ENCODE assay signal across 1 cellular context in genomic region chr15:64093627-64094417, GRCh38.
TF ChIP-seq lines count a peak whose summit lies in the region.

CIAO2A (minus strand) TSS chr15:64093838; CDS start chr15:64093768, 70 bp downstream.

TF ChIP-seq in HepG2, 621 proteins besides CTCF, POLR2A, EP300 and RAD21 (continued from another document and continues in another):
- TF ChIP-seq, protein P1, sequence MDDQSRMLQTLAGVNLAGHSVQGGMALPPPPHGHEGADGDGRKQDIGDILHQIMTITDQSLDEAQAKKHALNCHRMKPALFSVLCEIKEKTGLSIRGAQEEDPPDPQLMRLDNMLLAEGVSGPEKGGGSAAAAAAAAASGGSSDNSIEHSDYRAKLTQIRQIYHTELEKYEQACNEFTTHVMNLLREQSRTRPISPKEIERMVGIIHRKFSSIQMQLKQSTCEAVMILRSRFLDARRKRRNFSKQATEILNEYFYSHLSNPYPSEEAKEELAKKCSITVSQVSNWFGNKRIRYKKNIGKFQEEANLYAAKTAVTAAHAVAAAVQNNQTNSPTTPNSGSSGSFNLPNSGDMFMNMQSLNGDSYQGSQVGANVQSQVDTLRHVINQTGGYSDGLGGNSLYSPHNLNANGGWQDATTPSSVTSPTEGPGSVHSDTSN (CRISPR knock-in tag; IDR thresholded peaks at IDR 0.05; ENCODE audit: borderline replicate concordance): no peak
- TF ChIP-seq, protein P2, sequence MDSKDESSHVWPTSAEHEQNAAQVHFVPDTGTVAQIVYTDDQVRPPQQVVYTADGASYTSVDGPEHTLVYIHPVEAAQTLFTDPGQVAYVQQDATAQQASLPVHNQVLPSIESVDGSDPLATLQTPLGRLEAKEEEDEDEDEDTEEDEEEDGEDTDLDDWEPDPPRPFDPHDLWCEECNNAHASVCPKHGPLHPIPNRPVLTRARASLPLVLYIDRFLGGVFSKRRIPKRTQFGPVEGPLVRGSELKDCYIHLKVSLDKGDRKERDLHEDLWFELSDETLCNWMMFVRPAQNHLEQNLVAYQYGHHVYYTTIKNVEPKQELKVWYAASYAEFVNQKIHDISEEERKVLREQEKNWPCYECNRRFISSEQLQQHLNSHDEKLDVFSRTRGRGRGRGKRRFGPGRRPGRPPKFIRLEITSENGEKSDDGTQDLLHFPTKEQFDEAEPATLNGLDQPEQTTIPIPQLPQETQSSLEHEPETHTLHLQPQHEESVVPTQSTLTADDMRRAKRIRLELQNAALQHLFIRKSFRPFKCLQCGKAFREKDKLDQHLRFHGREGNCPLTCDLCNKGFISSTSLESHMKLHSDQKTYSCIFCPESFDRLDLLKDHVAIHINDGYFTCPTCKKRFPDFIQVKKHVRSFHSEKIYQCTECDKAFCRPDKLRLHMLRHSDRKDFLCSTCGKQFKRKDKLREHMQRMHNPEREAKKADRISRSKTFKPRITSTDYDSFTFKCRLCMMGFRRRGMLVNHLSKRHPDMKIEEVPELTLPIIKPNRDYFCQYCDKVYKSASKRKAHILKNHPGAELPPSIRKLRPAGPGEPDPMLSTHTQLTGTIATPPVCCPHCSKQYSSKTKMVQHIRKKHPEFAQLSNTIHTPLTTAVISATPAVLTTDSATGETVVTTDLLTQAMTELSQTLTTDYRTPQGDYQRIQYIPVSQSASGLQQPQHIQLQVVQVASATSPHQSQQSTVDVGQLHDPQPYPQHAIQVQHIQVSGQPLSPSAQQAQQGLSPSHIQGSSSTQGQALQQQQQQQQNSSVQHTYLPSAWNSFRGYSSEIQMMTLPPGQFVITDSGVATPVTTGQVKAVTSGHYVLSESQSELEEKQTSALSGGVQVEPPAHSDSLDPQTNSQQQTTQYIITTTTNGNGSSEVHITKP (CRISPR knock-in tag; IDR thresholded peaks at IDR 0.05; ENCODE audit: low read depth): peak; percentile 37
- TF ChIP-seq RARA (CRISPR knock-in tag; IDR thresholded peaks at IDR 0.05) (peak; percentile 4; the same call in 1 of the 2 replicates), ISX (CRISPR knock-in tag; conservative IDR thresholded peaks at IDR 0.05) (no peak), ZNF678 (CRISPR knock-in tag; IDR thresholded peaks at IDR 0.05) (no peak), KDM5B (CRISPR knock-in tag; IDR thresholded peaks at IDR 0.05; ENCODE audit: borderline replicate concordance) (peak; percentile 65; the same call in 1 of the 2 replicates), ERF (CRISPR knock-in tag; IDR thresholded peaks at IDR 0.05) (0 out of 2 replicates have a peak, but pooled peaks have one; percentile 29), ZNF564 (CRISPR knock-in tag; IDR thresholded peaks at IDR 0.05) (no peak), ZKSCAN8 (CRISPR knock-in tag; IDR thresholded peaks at IDR 0.05; ENCODE audit: borderline replicate concordance) (peak; percentile 26; the same call in 1 of the 2 replicates), ZNF629 (CRISPR knock-in tag; conservative IDR thresholded peaks at IDR 0.05) (peak; percentile 80), SAP130 (CRISPR knock-in tag; IDR thresholded peaks at IDR 0.05; ENCODE audit: low read depth) (peak; percentile 75), FOSL1 (CRISPR knock-in tag; IDR thresholded peaks at IDR 0.05; ENCODE audit: borderline replicate concordance) (no peak), NCOA5 (CRISPR knock-in tag; IDR thresholded peaks at IDR 0.05) (no peak), U2AF2 (IDR thresholded peaks at IDR 0.05; ENCODE audit: low read depth, low read length) (no peak), CREBL2 (CRISPR knock-in tag; IDR thresholded peaks at IDR 0.05; ENCODE audit: borderline replicate concordance) (no peak), ZNF383 (CRISPR knock-in tag; IDR thresholded peaks at IDR 0.05; ENCODE audit: borderline replicate concordance) (no peak), ZNF776 (CRISPR knock-in tag; IDR thresholded peaks at IDR 0.05) (no peak), ZNF639 (CRISPR knock-in tag; conservative IDR thresholded peaks at IDR 0.05) (no peak; the same call in 1 of the 2 replicates), ISL2 (CRISPR knock-in tag; IDR thresholded peaks at IDR 0.05) (peak; percentile 30), REXO4 (CRISPR knock-in tag; IDR thresholded peaks at IDR 0.05; ENCODE audit: borderline replicate concordance) (no peak), SNRNP70 (IDR thresholded peaks at IDR 0.05; ENCODE audit: low read depth, low read length) (no peak), SIN3A (IDR thresholded peaks at IDR 0.05; ENCODE audit: borderline replicate concordance, low read depth, low read length) (peak; percentile 76; the same call in 1 of the 2 replicates), GMEB1 (CRISPR knock-in tag; IDR thresholded peaks at IDR 0.05; ENCODE audit: borderline replicate concordance) (peak; percentile 90), ESRRA (CRISPR knock-in tag; IDR thresholded peaks at IDR 0.05; ENCODE audit: low read depth) (no peak), NFIB (CRISPR knock-in tag; IDR thresholded peaks at IDR 0.05; ENCODE audit: borderline replicate concordance) (no peak), ZEB1 (IDR thresholded peaks at IDR 0.05; ENCODE audit: insufficient replicate concordance, low read depth) (no peak), MED1 (CRISPR knock-in tag; IDR thresholded peaks at IDR 0.05) (peak; percentile 63; the same call in 1 of the 2 replicates), ZNF597 (CRISPR knock-in tag; IDR thresholded peaks at IDR 0.05) (no peak), DNMT3B (CRISPR knock-in tag; conservative IDR thresholded peaks at IDR 0.05) (no peak), CHD2 (IDR thresholded peaks at IDR 0.05; ENCODE audit: low read depth, low read length) (peak; percentile 59; the same call in 1 of the 2 replicates), ZIK1 (CRISPR knock-in tag; IDR thresholded peaks at IDR 0.05; ENCODE audit: borderline replicate concordance, low read depth) (no peak), AKNA (CRISPR knock-in tag; IDR thresholded peaks at IDR 0.05; ENCODE audit: borderline replicate concordance) (no peak), RBM39 (IDR thresholded peaks at IDR 0.05; ENCODE audit: low read depth, low read length, poor library complexity, severe bottlenecking) (peak; percentile 51), KDM6A (CRISPR knock-in tag; IDR thresholded peaks at IDR 0.05; ENCODE audit: low read depth) (no peak), NR2F6 (IDR thresholded peaks at IDR 0.05) (no peak; the same call in 1 of the 2 replicates), NR2F6 (CRISPR knock-in tag; IDR thresholded peaks at IDR 0.05) (peak; percentile 26; the same call in 1 of the 2 replicates), LCORL (IDR thresholded peaks at IDR 0.05) (no peak), LCORL (CRISPR knock-in tag; IDR thresholded peaks at IDR 0.05) (no peak; the same call in 1 of the 2 replicates), ZNF12 (CRISPR knock-in tag; IDR thresholded peaks at IDR 0.05) (no peak), ETV5 (CRISPR knock-in tag; IDR thresholded peaks at IDR 0.05; ENCODE audit: borderline replicate concordance) (no peak), ZNF713 (CRISPR knock-in tag; IDR thresholded peaks at IDR 0.05) (no peak), DNMT1 (CRISPR knock-in tag; IDR thresholded peaks at IDR 0.05) (no peak), TARDBP (CRISPR knock-in tag; IDR thresholded peaks at IDR 0.05) (peak; percentile 71)
- TF ChIP-seq, protein P3, sequence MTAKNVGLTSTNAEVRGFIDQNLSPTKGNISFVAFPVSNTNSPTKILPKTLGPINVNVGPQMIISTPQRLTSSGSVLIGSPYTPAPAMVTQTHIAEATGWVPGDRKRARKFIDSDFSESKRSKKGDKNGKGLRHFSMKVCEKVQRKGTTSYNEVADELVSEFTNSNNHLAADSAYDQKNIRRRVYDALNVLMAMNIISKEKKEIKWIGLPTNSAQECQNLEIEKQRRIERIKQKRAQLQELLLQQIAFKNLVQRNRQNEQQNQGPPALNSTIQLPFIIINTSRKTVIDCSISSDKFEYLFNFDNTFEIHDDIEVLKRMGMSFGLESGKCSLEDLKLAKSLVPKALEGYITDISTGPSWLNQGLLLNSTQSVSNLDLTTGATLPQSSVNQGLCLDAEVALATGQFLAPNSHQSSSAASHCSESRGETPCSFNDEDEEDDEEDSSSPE (CRISPR knock-in tag; IDR thresholded peaks at IDR 0.05): peak; percentile 98
- TF ChIP-seq, protein P4, sequence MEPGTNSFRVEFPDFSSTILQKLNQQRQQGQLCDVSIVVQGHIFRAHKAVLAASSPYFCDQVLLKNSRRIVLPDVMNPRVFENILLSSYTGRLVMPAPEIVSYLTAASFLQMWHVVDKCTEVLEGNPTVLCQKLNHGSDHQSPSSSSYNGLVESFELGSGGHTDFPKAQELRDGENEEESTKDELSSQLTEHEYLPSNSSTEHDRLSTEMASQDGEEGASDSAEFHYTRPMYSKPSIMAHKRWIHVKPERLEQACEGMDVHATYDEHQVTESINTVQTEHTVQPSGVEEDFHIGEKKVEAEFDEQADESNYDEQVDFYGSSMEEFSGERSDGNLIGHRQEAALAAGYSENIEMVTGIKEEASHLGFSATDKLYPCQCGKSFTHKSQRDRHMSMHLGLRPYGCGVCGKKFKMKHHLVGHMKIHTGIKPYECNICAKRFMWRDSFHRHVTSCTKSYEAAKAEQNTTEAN (CRISPR knock-in tag; conservative IDR thresholded peaks at IDR 0.05): no peak
- TF ChIP-seq, protein P5, sequence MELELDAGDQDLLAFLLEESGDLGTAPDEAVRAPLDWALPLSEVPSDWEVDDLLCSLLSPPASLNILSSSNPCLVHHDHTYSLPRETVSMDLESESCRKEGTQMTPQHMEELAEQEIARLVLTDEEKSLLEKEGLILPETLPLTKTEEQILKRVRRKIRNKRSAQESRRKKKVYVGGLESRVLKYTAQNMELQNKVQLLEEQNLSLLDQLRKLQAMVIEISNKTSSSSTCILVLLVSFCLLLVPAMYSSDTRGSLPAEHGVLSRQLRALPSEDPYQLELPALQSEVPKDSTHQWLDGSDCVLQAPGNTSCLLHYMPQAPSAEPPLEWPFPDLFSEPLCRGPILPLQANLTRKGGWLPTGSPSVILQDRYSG (CRISPR knock-in tag; IDR thresholded peaks at IDR 0.05): no peak
- TF ChIP-seq, protein P6, sequence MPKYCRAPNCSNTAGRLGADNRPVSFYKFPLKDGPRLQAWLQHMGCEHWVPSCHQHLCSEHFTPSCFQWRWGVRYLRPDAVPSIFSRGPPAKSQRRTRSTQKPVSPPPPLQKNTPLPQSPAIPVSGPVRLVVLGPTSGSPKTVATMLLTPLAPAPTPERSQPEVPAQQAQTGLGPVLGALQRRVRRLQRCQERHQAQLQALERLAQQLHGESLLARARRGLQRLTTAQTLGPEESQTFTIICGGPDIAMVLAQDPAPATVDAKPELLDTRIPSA (CRISPR knock-in tag; IDR thresholded peaks at IDR 0.05; ENCODE audit: borderline replicate concordance): no peak; the same call in 1 of the 2 replicates
